11 cellular contexts compared by ENCODE assay signal in the genomic region with DNA sequence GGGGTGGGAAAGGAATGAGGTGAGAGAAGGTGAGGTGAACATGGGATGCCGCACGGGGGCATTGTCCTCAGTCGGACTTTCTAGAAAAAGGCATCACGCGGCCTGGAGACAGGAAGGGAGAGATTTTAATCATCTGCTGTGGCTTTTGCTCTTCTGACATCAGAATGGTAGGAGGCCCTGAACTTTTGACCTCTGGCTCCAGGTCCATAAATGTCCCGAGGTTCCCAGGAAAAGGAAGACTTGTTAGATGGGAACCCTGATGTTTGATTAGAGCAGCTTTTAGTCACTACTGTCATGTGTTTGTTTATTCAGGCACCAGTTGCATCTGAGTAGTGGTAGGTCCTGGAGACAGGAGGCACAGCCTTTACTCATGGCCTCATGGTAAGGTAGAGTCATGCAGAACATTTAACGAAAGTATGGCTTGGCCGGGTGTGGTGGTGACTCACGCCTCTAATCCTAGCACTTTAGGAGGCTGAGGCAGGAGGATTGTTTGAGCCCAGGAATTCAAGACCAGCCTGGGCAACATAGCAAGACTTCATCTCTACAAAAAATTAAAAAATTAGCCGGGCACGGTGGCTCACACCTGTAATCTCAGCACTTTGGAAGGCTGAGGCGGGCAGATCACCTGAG.
A peak's percentile ranks its signal among the peaks of the same experiment; 100 is the strongest.
DNase-seq lines count a peak whose midpoint lies in the region; ATAC-seq, FAIRE-seq and TF ChIP-seq lines count a peak whose summit lies in the region.
"Had no signal": no experiment of that assay in that cellular context is flagged by ENCODE, and none has a peak within 500 bp of the region (broad histone marks: within the 10 kb centered on the region; RNA-seq: fewer than 3 reads in every experiment).

No MANE protein-coding gene starts in this region.

- no peaks in the 10 kb centered on the region for H3K9me3 ChIP-seq in GM12878 (replicated peaks; ENCODE audit: control insufficient read depth, insufficient read depth, low read length)

- TF ChIP-seq CTCF in GM12878 (IDR thresholded peaks at IDR 0.05 in 2 of 3, conservative IDR thresholded peaks at IDR 0.05 in 1 of 3; ENCODE audit: control insufficient read depth in 2 of 3, extremely low read depth in 1 of 3, insufficient read depth in 1 of 3, low read depth in 3 of 3, low read length in 3 of 3) (peak in 2 of 3 experiments; percentile 36 to 46; a peak in 4 of 6 replicates), retinal pigment epithelial cell (conservative IDR thresholded peaks at IDR 0.05; ENCODE audit: low read depth, low read length) (peak; percentile 26)

- peak; percentile 73 for DNase-seq in activated CD8-positive, alpha-beta memory T cell treated with anti-CD3 and anti-CD28 coated beads, Interleukin-2, amount 10 ng/mL, durations not matched to agents 7 days and 5 days
- no peak for DNase-seq in activated CD8-positive, alpha-beta memory T cell treated with anti-CD3 and anti-CD28 coated beads, Interleukin-2, amount 50 U/mL, for 4 hours
- DNase-seq in MV-4-11 (lab: John Stamatoyannopoulos, UW) = peak; percentile 6
- no peak for DNase-seq in GM12878 (ENCODE audit: low read depth, low spot score)
- peak; percentile 88 for DNase-seq in retinal pigment epithelial cell (ENCODE audit: low read depth)
- DNase-seq in activated gamma-delta T cell (lab: John Stamatoyannopoulos, UW) = no peak
- no peak for DNase-seq in DMS 273 treated with DMSO at 0.1 percent for 48 hours (lab: John Stamatoyannopoulos, UW)
- DNase-seq: erythroblast; naive thymus-derived CD8-positive, alpha-beta T cell had no signal

- peak overlapping the region; percentile 25 for H3K9ac ChIP-seq in GM12878 (ENCODE audit: control insufficient read depth, insufficient read depth, low read length)

- 30% methylated on average over 12 of the region's 12 CpGs for WGBS in GM12878 (ENCODE audit: insufficient coverage, insufficient replicate concordance, low lambda C conversion rate, missing lambda C conversion rate)

- FAIRE-seq in GM12878 (lab: Jason Lieb, UNC) = peak; percentile 81

- H3K79me2 ChIP-seq in GM12878 (ENCODE audit: control insufficient read depth, insufficient read depth, low read length) = peaks cover 53% of the 10 kb centered on the region

- peaks cover 0 to 1% of the 10 kb centered on the region in 2 experiments; a peak in 1 of 4 replicates for H3K36me3 ChIP-seq in GM12878 (ENCODE audit: control insufficient read depth in 2 of 2, insufficient read depth in 2 of 2, low read length in 1 of 2)

- H3K27me3 ChIP-seq in GM12878 (replicated peaks in 1 of 2; ENCODE audit: control insufficient read depth in 2 of 2, insufficient read depth in 2 of 2, low read length in 1 of 2) = no peaks in the 10 kb centered on the region

- intact Hi-C loops in GM12878 (cut with micrococcal nuclease; ENCODE audit: unreplicated experiment) = loop anchor here (10.0 kb wide), 1 partner anchor 215 kb away; no protein-coding TSS in a partner anchor

- peaks cover 88% of the 10 kb centered on the region for H3K4me1 Mint-ChIP-seq in activated CD8-positive, alpha-beta memory T cell treated with anti-CD3 and anti-CD28 coated beads, Interleukin-2, amount 10 ng/mL, durations not matched to agents 7 days and 5 days

- no peak for TF ChIP-seq POLR2A in GM12878 (IDR thresholded peaks at IDR 0.05; ENCODE audit: low read depth, low read length)

- SMC1A ChIA-PET in GM12878 (lab: Charles Lee; ENCODE audit: uncharacterized antibody, unreplicated experiment) = interaction anchor here (1.4 to 4.4 kb wide), 10 partner anchors 10 to 216 kb away, joined by 3 to 24 read pairs (median 6); no protein-coding TSS in a partner anchor

- CTCF ChIA-PET in activated CD8-positive, alpha-beta memory T cell treated with anti-CD3 and anti-CD28 coated beads, Interleukin-2, amount 10 ng/mL, durations not matched to agents 7 days and 5 days (lab: Charles Lee) = interaction anchor here (0.7 kb wide), 1 partner anchor 216 kb away, joined by 3 read pairs; no protein-coding TSS in a partner anchor
- CTCF ChIA-PET in GM12878 (lab: Yijun Ruan, JAX) = interaction anchor here (0.7 to 5.3 kb wide), 9 partner anchors 10 to 216 kb away, joined by 3 to 25 read pairs (median 5); no protein-coding TSS in a partner anchor

- no peaks in the 10 kb centered on the region for H4K20me1 ChIP-seq in GM12878 (ENCODE audit: control insufficient read depth, insufficient read depth)

- RAD21 ChIA-PET in GM12878 (lab: Charles Lee; ENCODE audit: unreplicated experiment) = interaction anchor here (1.0 to 3.8 kb wide), 8 partner anchors 8 to 212 kb away, joined by 3 to 24 read pairs (median 10); no protein-coding TSS in a partner anchor

- H3K4me2 ChIP-seq in GM12878 (ENCODE audit: control insufficient read depth, insufficient read depth) = no peak overlapping the region

- TF ChIP-seq RAD21 in GM12878 (IDR thresholded peaks at IDR 0.05; ENCODE audit: insufficient read depth, low read depth, low read length) = peak; percentile 56

- peak; percentile 34 for ATAC-seq in activated CD8-positive, alpha-beta memory T cell treated with anti-CD3 and anti-CD28 coated beads, Interleukin-2, amount 10 ng/mL, durations not matched to agents 7 days and 5 days
- peak; percentile 9 for ATAC-seq in GM12878
- ATAC-seq in GM18520 (IDR thresholded peaks at IDR 0.05; ENCODE audit: unreplicated experiment) = no peak
- ATAC-seq: naive thymus-derived CD8-positive, alpha-beta T cell had no signal

- no TSS peak for BruUV-seq in GM12878 (replicated peaks; lab: Mats Ljungman, UMichigan)

- no peaks in the 10 kb centered on the region for H3K9me3 Mint-ChIP-seq in activated CD8-positive, alpha-beta memory T cell treated with anti-CD3 and anti-CD28 coated beads, Interleukin-2, amount 10 ng/mL, durations not matched to agents 7 days and 5 days (ENCODE audit: low read depth)
- H3K9me3 Mint-ChIP-seq: naive thymus-derived CD8-positive, alpha-beta T cell had no signal

- H3K4me1 ChIP-seq in GM12878 (ENCODE audit: control insufficient read depth, insufficient read depth, low read length) = peaks cover 82% of the 10 kb centered on the region

- peaks cover 18% of the 10 kb centered on the region for H3K36me3 Mint-ChIP-seq in activated CD8-positive, alpha-beta memory T cell treated with anti-CD3 and anti-CD28 coated beads, Interleukin-2, amount 10 ng/mL, durations not matched to agents 7 days and 5 days

- peak overlapping the region; percentile 99 for H3K27ac ChIP-seq in GM12878 (ENCODE audit: control insufficient read depth, insufficient read depth)
- H3K27ac ChIP-seq: VCaP had no signal

- peak overlapping the region; percentile 87 for H3K27ac Mint-ChIP-seq in activated CD8-positive, alpha-beta memory T cell treated with anti-CD3 and anti-CD28 coated beads, Interleukin-2, amount 10 ng/mL, durations not matched to agents 7 days and 5 days

- no peak overlapping the region for H3K4me3 Mint-ChIP-seq in activated CD8-positive, alpha-beta memory T cell treated with anti-CD3 and anti-CD28 coated beads, Interleukin-2, amount 10 ng/mL, durations not matched to agents 7 days and 5 days

- H3K4me3 ChIP-seq in GM12878 (no peak overlapping the region), retinal pigment epithelial cell (ENCODE audit: low read length) (no peak overlapping the region)

- no peaks in the 10 kb centered on the region for H3K27me3 Mint-ChIP-seq in activated CD8-positive, alpha-beta memory T cell treated with anti-CD3 and anti-CD28 coated beads, Interleukin-2, amount 10 ng/mL, durations not matched to agents 7 days and 5 days
- H3K27me3 Mint-ChIP-seq: naive thymus-derived CD8-positive, alpha-beta T cell had no signal

- POLR2A ChIA-PET in GM12878 (lab: Charles Lee) = interaction anchor here (1.0 to 1.6 kb wide), 2 partner anchors 10 to 12 kb away, joined by 3 to 7 read pairs; no protein-coding TSS in a partner anchor

- in situ Hi-C loops in GM12878 (cut with MboI) = no loop called here

- TF ChIP-seq EP300 in GM12878 (IDR thresholded peaks at IDR 0.05; ENCODE audit: borderline replicate concordance in 1 of 2, control insufficient read depth in 1 of 2, low read depth in 2 of 2, low read length in 2 of 2) = peak; percentile 64 to 74; a peak in 2 of 4 replicates

- no peak overlapping the region for H2AFZ ChIP-seq in GM12878 (ENCODE audit: control insufficient read depth, low read depth, low read length)

TF ChIP-seq in GM12878, 131 proteins besides CTCF, POLR2A, EP300 and RAD21 (continues in another document):
- no peak for TF ChIP-seq GABPA (IDR thresholded peaks at IDR 0.05; ENCODE audit: low read depth)
- no peak for TF ChIP-seq RELA (IDR thresholded peaks at IDR 0.05; ENCODE audit: borderline replicate concordance, partially characterized antibody)
- TF ChIP-seq, protein P1, sequence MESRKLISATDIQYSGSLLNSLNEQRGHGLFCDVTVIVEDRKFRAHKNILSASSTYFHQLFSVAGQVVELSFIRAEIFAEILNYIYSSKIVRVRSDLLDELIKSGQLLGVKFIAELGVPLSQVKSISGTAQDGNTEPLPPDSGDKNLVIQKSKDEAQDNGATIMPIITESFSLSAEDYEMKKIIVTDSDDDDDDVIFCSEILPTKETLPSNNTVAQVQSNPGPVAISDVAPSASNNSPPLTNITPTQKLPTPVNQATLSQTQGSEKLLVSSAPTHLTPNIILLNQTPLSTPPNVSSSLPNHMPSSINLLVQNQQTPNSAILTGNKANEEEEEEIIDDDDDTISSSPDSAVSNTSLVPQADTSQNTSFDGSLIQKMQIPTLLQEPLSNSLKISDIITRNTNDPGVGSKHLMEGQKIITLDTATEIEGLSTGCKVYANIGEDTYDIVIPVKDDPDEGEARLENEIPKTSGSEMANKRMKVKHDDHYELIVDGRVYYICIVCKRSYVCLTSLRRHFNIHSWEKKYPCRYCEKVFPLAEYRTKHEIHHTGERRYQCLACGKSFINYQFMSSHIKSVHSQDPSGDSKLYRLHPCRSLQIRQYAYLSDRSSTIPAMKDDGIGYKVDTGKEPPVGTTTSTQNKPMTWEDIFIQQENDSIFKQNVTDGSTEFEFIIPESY (IDR thresholded peaks at IDR 0.05) = no peak
- TF ChIP-seq FOXM1 (IDR thresholded peaks at IDR 0.05; ENCODE audit: low read depth, low read length) = peak; percentile 81
- TF ChIP-seq NRF1 (conservative IDR thresholded peaks at IDR 0.05; ENCODE audit: low read depth, low read length) = no peak
- TF ChIP-seq RFX5 (IDR thresholded peaks at IDR 0.05; ENCODE audit: low read depth, low read length) = no peak
- TF ChIP-seq NFYA (IDR thresholded peaks at IDR 0.05; ENCODE audit: borderline replicate concordance, low read depth, low read length) = no peak
- TF ChIP-seq, protein P2, sequence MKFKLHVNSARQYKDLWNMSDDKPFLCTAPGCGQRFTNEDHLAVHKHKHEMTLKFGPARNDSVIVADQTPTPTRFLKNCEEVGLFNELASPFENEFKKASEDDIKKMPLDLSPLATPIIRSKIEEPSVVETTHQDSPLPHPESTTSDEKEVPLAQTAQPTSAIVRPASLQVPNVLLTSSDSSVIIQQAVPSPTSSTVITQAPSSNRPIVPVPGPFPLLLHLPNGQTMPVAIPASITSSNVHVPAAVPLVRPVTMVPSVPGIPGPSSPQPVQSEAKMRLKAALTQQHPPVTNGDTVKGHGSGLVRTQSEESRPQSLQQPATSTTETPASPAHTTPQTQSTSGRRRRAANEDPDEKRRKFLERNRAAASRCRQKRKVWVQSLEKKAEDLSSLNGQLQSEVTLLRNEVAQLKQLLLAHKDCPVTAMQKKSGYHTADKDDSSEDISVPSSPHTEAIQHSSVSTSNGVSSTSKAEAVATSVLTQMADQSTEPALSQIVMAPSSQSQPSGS (IDR thresholded peaks at IDR 0.05; ENCODE audit: low read length) = peak; percentile 79

Comparison
In these comparisons a context has a peak if more than half of its experiments do, and no peak if none do; other contexts are left out.
1. DNase-seq: peak in activated CD8-positive, alpha-beta memory T cell treated with anti-CD3 and anti-CD28 coated beads, Interleukin-2, amount 10 ng/mL, durations not matched to agents 7 days and 5 days (single experiment), MV-4-11 (single experiment) and retinal pigment epithelial cell (single experiment); none in activated CD8-positive, alpha-beta memory T cell treated with anti-CD3 and anti-CD28 coated beads, Interleukin-2, amount 50 U/mL, for 4 hours (single experiment), GM12878 (single experiment), activated gamma-delta T cell (single experiment) and DMS 273 treated with DMSO at 0.1 percent for 48 hours (single experiment).